In the genomic region with DNA sequence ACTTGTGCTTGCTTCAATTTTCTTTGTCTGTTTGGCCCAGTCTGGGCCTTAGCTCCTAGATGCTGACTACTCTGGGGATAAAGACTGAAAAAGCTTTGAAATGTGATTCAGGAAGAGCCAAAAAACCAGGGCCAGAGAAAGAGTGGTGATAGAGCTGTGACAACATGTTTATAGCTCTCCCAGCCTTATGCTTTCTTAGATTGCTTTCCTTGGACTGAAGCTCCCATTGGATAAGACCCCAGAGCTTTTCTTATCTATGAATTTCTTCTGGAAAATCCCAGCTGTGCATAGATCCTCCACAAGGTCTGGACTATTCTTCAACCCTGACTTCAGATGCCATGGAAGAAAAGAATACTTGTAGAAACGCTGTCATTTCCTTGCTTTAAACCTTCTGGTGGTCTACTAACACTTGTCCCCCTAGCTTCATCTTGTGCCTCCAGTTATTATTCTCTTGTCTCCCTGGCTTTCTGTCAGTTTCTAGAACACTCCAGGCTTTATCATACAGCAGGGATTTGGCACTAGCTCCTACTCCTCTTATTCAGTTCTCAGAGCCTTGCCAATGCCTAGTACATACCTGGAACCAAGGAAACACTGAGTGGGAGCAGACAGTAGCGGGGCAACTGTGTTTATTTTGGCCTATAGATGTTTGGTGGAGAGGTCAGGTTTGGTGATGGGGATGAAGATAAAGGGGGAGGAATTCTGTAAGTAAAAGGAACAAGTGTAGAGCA, we compare ENCODE assay signal across 19 cellular contexts. TPM values are rescaled to one million over a fixed set of nuclear protein-coding genes. Genes with fewer than 3 reads are reported as not detected.
DNase-seq lines count a peak whose midpoint lies in the region; ATAC-seq lines count a peak whose summit lies in the region.
"Had no signal": no experiment of that assay in that cellular context is flagged by ENCODE, and none has a peak within 500 bp of the region (broad histone marks: within the 10 kb centered on the region; RNA-seq: fewer than 3 reads in every experiment).

No MANE protein-coding gene starts in this region.

- no peaks in the 10 kb centered on the region for H4K20me1 ChIP-seq in BLaER1

- peak overlapping the region in 2 of 7 donors; percentile 1 to 9 for H3K4me3 Mint-ChIP-seq in CD8-positive, alpha-beta memory T cell
- H3K4me3 Mint-ChIP-seq in central memory CD8-positive, alpha-beta T cell = peak overlapping the region; percentile 39
- H3K4me3 Mint-ChIP-seq: CD14-positive monocyte had no signal

- H3K27me3 Mint-ChIP-seq in CD8-positive, alpha-beta memory T cell = no peaks in the 10 kb centered on the region
- H3K27me3 Mint-ChIP-seq in central memory CD8-positive, alpha-beta T cell = no peaks in the 10 kb centered on the region

- WGBS in right cardiac atrium = 43% methylated on average over 2 of the region's 2 CpGs

- peak overlapping the region in 7 of 8 donors; percentile 4 to 90 (median 74) for H3K27ac Mint-ChIP-seq in CD8-positive, alpha-beta memory T cell
- peak overlapping the region; percentile 61 for H3K27ac Mint-ChIP-seq in central memory CD8-positive, alpha-beta T cell (ENCODE audit: low read depth)
- H3K27ac Mint-ChIP-seq: CD14-positive monocyte had no signal

- CTCF ChIA-PET in CD8-positive, alpha-beta memory T cell (lab: Charles Lee) = no interaction called here

- intact Hi-C loops in right cardiac atrium (cut with DNase I) = no loop called here

- H3K27ac ChIP-seq in BLaER1 (no peak overlapping the region), right cardiac atrium (ENCODE audit: low read length) (no peak overlapping the region)
- no peak overlapping the region for H3K27ac ChIP-seq in CD8-positive, alpha-beta memory T cell (ENCODE audit: low read depth, low read length)
- H3K27ac ChIP-seq: RWPE1 had no signal

- H3K9me3 Mint-ChIP-seq in CD8-positive, alpha-beta memory T cell = no peaks in the 10 kb centered on the region
- H3K9me3 Mint-ChIP-seq in central memory CD8-positive, alpha-beta T cell = no peaks in the 10 kb centered on the region

- H3K9me3 ChIP-seq in BLaER1 = no peaks in the 10 kb centered on the region
- H3K9me3 ChIP-seq in CD8-positive, alpha-beta memory T cell (ENCODE audit: low read length) = no peaks in the 10 kb centered on the region
- H3K9me3 ChIP-seq in right cardiac atrium (ENCODE audit: control insufficient read depth, low read length) = no peaks in the 10 kb centered on the region

- H3K4me2 ChIP-seq in BLaER1 = peak overlapping the region; percentile 45

- no peaks in the 10 kb centered on the region for H3K36me3 ChIP-seq in BLaER1
- no peaks in the 10 kb centered on the region for H3K36me3 ChIP-seq in CD8-positive, alpha-beta memory T cell (ENCODE audit: insufficient read depth, low read length)

- H3K4me1 ChIP-seq in BLaER1 (peaks cover 22% of the 10 kb centered on the region; the same call in 1 of the 2 replicates), right cardiac atrium (ENCODE audit: control insufficient read depth, insufficient read depth, low read length) (no peaks in the 10 kb centered on the region)
- no peaks in the 10 kb centered on the region for H3K4me1 ChIP-seq in CD8-positive, alpha-beta memory T cell (ENCODE audit: insufficient read depth, low read length)

- peaks cover 74% of the 10 kb centered on the region for H3K27me3 ChIP-seq in BLaER1
- no peaks in the 10 kb centered on the region for H3K27me3 ChIP-seq in CD8-positive, alpha-beta memory T cell (ENCODE audit: insufficient read depth, low read length, poor library complexity, severe bottlenecking)
- no peaks in the 10 kb centered on the region for H3K27me3 ChIP-seq in right cardiac atrium (ENCODE audit: control insufficient read depth, insufficient read depth)

- no peak for ATAC-seq in central memory CD8-positive, alpha-beta T cell (replicated peaks; ENCODE audit: extremely low read depth, poor library complexity, severe bottlenecking)
- peak; percentile 21 to 77 for ATAC-seq in right cardiac atrium
- ATAC-seq in GM19324 (IDR thresholded peaks at IDR 0.05; ENCODE audit: low FRiP score, unreplicated experiment) = no peak
- ATAC-seq: SK-N-SH treated with all-trans-retinoic acid at 6 μM for 48 hours had no signal

- DNase-seq in CD8-positive, alpha-beta memory T cell = no peak
- DNase-seq in central memory CD8-positive, alpha-beta T cell (ENCODE audit: low spot score in 2 of 2) = no peak
- DNase-seq in right cardiac atrium (no peak), Ammon's horn (ENCODE audit: low spot score) (no peak), NCI-H2107 treated with DMSO at 0.1 percent for 48 hours (lab: John Stamatoyannopoulos, UW; ENCODE audit: unreplicated experiment) (no peak)
- DNase-seq: ACHN; GDM1; MM.1S; NCI-H1092; NCI-H1436; NCI-H187 treated with DMSO at 0.1 percent for 48 hours; NCI-H748 treated with DMSO at 0.1 percent for 48 hours; NK-92 treated with Interleukin-12 subunit alpha and Interleukin-12 subunit beta, amount 100 ng/mL, for 24 hours had no signal

- H3K36me3 Mint-ChIP-seq in CD8-positive, alpha-beta memory T cell = no peaks in the 10 kb centered on the region
- peaks cover 8% of the 10 kb centered on the region for H3K36me3 Mint-ChIP-seq in central memory CD8-positive, alpha-beta T cell (ENCODE audit: insufficient read depth)
- H3K36me3 Mint-ChIP-seq: CD14-positive monocyte had no signal

- H3K4me3 ChIP-seq in BLaER1 (no peak overlapping the region), right cardiac atrium (ENCODE audit: low read length) (no peak overlapping the region)
- no peak overlapping the region for H3K4me3 ChIP-seq in CD8-positive, alpha-beta memory T cell (ENCODE audit: low read length)

- POLR2A ChIA-PET in CD8-positive, alpha-beta memory T cell (lab: Charles Lee) = no interaction called here

- peaks cover 23 to 53% (median 31%) of the 10 kb centered on the region in 3 donors for H3K4me1 Mint-ChIP-seq in CD8-positive, alpha-beta memory T cell
- peaks cover 48% of the 10 kb centered on the region for H3K4me1 Mint-ChIP-seq in central memory CD8-positive, alpha-beta T cell

- H3K9ac ChIP-seq in BLaER1 = no peak overlapping the region

RNA-seq across cellular contexts. Expression of gene TEX13D, which starts 57.1 kb away (rescaled TPM):
- total RNA-seq in CD8-positive, alpha-beta memory T cell = under 1 TPM; 0.29 to 0.46 TPM
- not detected for polyA plus RNA-seq in CD8-positive, alpha-beta memory T cell
- not detected for total RNA-seq in right cardiac atrium
- polyA plus RNA-seq in right cardiac atrium = not detected
- total RNA-seq: LHCN-M2 had no signal
- polyA plus RNA-seq: CD14-positive monocyte had no signal

Comparison
In these comparisons a context has a peak if more than half of its experiments do, and no peak if none do; other contexts are left out.
1. ATAC-seq: peak in right cardiac atrium (2 of 2); none in central memory CD8-positive, alpha-beta T cell (single experiment) and GM19324 (single experiment).